18 cellular contexts compared by ENCODE assay signal in the genomic region with DNA sequence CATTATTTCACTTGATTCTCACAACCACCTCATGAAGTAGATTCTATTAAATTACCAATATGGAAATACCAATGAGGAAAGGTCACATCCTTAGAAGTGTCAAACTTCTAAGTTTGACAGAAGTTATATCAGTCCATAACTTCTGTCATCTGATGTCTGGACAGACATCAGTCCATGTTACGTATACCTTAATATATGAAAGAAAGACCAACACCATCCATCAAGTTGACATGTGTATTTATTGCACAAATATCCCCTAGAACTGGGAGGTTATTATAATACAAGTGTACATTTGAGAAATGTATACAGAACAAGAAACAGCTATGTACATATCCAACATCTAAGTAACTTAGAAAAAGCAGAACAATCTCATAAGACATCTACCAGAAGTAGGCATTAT.
"Had no signal": no experiment of that assay in that cellular context is flagged by ENCODE, and none has a peak within 500 bp of the region (broad histone marks: within the 10 kb centered on the region; RNA-seq: fewer than 3 reads in every experiment).

No MANE protein-coding gene starts in this region.

- H3K4me2 ChIP-seq: smooth muscle cell had no signal

- H3K4me3 ChIP-seq: esophagus squamous epithelium, gastroesophageal sphincter, pancreas, smooth muscle cell had no signal

- H3K9me3 Mint-ChIP-seq: natural killer cell, neural crest cell had no signal

- DNase-seq: dermis blood vessel endothelial cell; esophagus squamous epithelium; foreskin fibroblast; glutamatergic neuron; islet precursor cell; mammary epithelial cell; natural killer cell; nucleus accumbens; pancreas; right cardiac atrium; stimulated activated CD4-positive, alpha-beta T cell treated with anti-CD3 and anti-CD28 coated beads, Interleukin-2, amount 100 ng/mL, for 48 hours; stimulated activated naive CD4-positive, alpha-beta T cell treated with Interleukin-2 at 50 U/mL for 16 hours; trophoblast cell had no signal

- H3K36me3 ChIP-seq: pancreas had no signal

- ATAC-seq: gastroesophageal sphincter, left lobe of liver, natural killer cell, pancreas, right cardiac atrium had no signal

- H3K27me3 Mint-ChIP-seq: progenitor cell of endocrine pancreas had no signal

- H3K27ac Mint-ChIP-seq: natural killer cell, progenitor cell of endocrine pancreas had no signal

- H3K4me3 Mint-ChIP-seq: natural killer cell, neural crest cell had no signal

- H3K27me3 ChIP-seq: esophagus squamous epithelium, gastroesophageal sphincter, pancreas had no signal

- H3K9me3 ChIP-seq: esophagus squamous epithelium, gastroesophageal sphincter, pancreas had no signal

- H3K36me3 Mint-ChIP-seq: natural killer cell had no signal

- H3K27ac ChIP-seq: gastroesophageal sphincter, pancreas had no signal
